26 cellular contexts compared by ENCODE assay signal in genomic region chr22:46408568-46409506, GRCh38.
"Had no signal": no experiment of that assay in that cellular context is flagged by ENCODE, and none has a peak within 500 bp of the region (broad histone marks: within the 10 kb centered on the region; RNA-seq: fewer than 3 reads in every experiment).

No MANE protein-coding gene starts in this region.

- H3K9me3 ChIP-seq: body of pancreas, tibial nerve had no signal

- H3K4me2 ChIP-seq: hepatocyte, neural progenitor cell had no signal

- H2AFZ ChIP-seq: hepatocyte, neural progenitor cell had no signal

- DNase-seq: activated CD4-positive, alpha-beta T cell treated with anti-CD3 and anti-CD28 coated beads, Interleukin-2, amount 10 ng/mL, durations not matched to agents 7 days and 5 days; activated CD4-positive, CD25-positive, alpha-beta regulatory T cell treated with anti-CD3 and anti-CD28 coated beads, Interleukin-2, amount 50 U/mL, for 72 hours; activated CD8-positive, alpha-beta memory T cell treated with anti-CD3 and anti-CD28 coated beads, Interleukin-2, amount 10 ng/mL, durations not matched to agents 7 days and 5 days; activated CD8-positive, alpha-beta T cell treated with anti-CD3 and anti-CD28 coated beads for 36 hours; activated gamma-delta T cell; activated naive CD4-positive, alpha-beta T cell treated with anti-CD3 and anti-CD28 coated beads, Interleukin-2, amount 50 U/mL, for 16 hours; activated naive CD8-positive, alpha-beta T cell treated with anti-CD3 and anti-CD28 coated beads, Interleukin-2, amount 50 U/mL, for 24 hours; activated T-cell treated with anti-CD3 and anti-CD28 coated beads for 4 hours; body of pancreas; dermis blood vessel endothelial cell; effector memory CD4-positive, alpha-beta T cell; foreskin melanocyte; naive thymus-derived CD4-positive, alpha-beta T cell; retina; stimulated activated CD4-positive, alpha-beta T cell treated with anti-CD3 and anti-CD28 coated beads, Interleukin-12 subunit alpha, Interleukin-12 subunit beta, amount 100 ng/mL, for 4 hours; stimulated activated CD4-positive, alpha-beta T cell treated with anti-CD3 and anti-CD28 coated beads, Interleukin-4, amount 100 ng/mL, for 4 hours; stimulated activated naive CD8-positive, alpha-beta T cell treated with anti-CD3 and anti-CD28 coated beads, Interleukin-15, amount 100 ng/mL, for 72 hours had no signal

- H3K4me1 Mint-ChIP-seq: activated naive CD8-positive, alpha-beta T cell treated with anti-CD3 and anti-CD28 coated beads, Interleukin-2, amount 50 U/mL, for 24 hours; neural progenitor cell; stimulated activated naive CD8-positive, alpha-beta T cell treated with anti-CD3 and anti-CD28 coated beads, Interleukin-15, amount 100 ng/mL, for 72 hours had no signal

- H3K27me3 ChIP-seq: body of pancreas, cardiac muscle cell, hepatocyte, neural progenitor cell, tibial nerve had no signal

- H3K4me1 ChIP-seq: body of pancreas, neural progenitor cell, tibial nerve had no signal

- H3K27ac Mint-ChIP-seq: activated CD4-positive, alpha-beta T cell treated with anti-CD3 and anti-CD28 coated beads, Interleukin-2, amount 10 ng/mL, durations not matched to agents 7 days and 5 days; activated CD8-positive, alpha-beta memory T cell treated with anti-CD3 and anti-CD28 coated beads, Interleukin-2, amount 10 ng/mL, durations not matched to agents 7 days and 5 days; activated CD8-positive, alpha-beta T cell treated with anti-CD3 and anti-CD28 coated beads for 36 hours; activated naive CD8-positive, alpha-beta T cell treated with anti-CD3 and anti-CD28 coated beads, Interleukin-2, amount 50 U/mL, for 24 hours; activated T-helper 1 cell treated with anti-CD3 and anti-CD28 coated beads, Interleukin-12 subunit alpha, Interleukin-12 subunit beta, Interleukin-2, Interleukin-4 antibody, amounts not matched to agents 30 ng/mL and 10 ng/mL and 1 ng/mL, durations not matched to agents 14 hours and 24 hours and 36 hours; naive thymus-derived CD4-positive, alpha-beta T cell; progenitor cell of endocrine pancreas had no signal

- H3K79me2 ChIP-seq: hepatocyte had no signal

- H3K9me3 Mint-ChIP-seq: activated CD4-positive, alpha-beta T cell treated with anti-CD3 and anti-CD28 coated beads, Interleukin-2, amount 10 ng/mL, durations not matched to agents 7 days and 5 days; activated CD8-positive, alpha-beta T cell treated with anti-CD3 and anti-CD28 coated beads for 36 hours; activated naive CD8-positive, alpha-beta T cell treated with anti-CD3 and anti-CD28 coated beads, Interleukin-2, amount 50 U/mL, for 24 hours; activated T-helper 1 cell treated with anti-CD3 and anti-CD28 coated beads, Interleukin-12 subunit alpha, Interleukin-12 subunit beta, Interleukin-2, Interleukin-4 antibody, amounts not matched to agents 30 ng/mL and 10 ng/mL and 1 ng/mL, durations not matched to agents 14 hours and 24 hours and 36 hours; neural progenitor cell; stimulated activated naive CD8-positive, alpha-beta T cell treated with anti-CD3 and anti-CD28 coated beads, Interleukin-15, amount 100 ng/mL, for 72 hours had no signal

- H3K27ac ChIP-seq: body of pancreas, cardiac muscle cell, hepatocyte, neural progenitor cell, tibial nerve, VCaP had no signal

- H3K4me3 ChIP-seq: body of pancreas, cardiac muscle cell, hepatocyte, lung, neural progenitor cell, tibial nerve had no signal

- H3K36me3 ChIP-seq: cardiac muscle cell, neural progenitor cell, tibial nerve had no signal

- ATAC-seq: activated CD8-positive, alpha-beta memory T cell treated with anti-CD3 and anti-CD28 coated beads, Interleukin-2, amount 10 ng/mL, durations not matched to agents 7 days and 5 days; activated CD8-positive, alpha-beta T cell treated with anti-CD3 and anti-CD28 coated beads for 36 hours; activated naive CD8-positive, alpha-beta T cell treated with anti-CD3 and anti-CD28 coated beads, Interleukin-2, amount 50 U/mL, for 24 hours; body of pancreas; left lobe of liver; naive thymus-derived CD4-positive, alpha-beta T cell; stimulated activated naive CD8-positive, alpha-beta T cell treated with anti-CD3 and anti-CD28 coated beads, Interleukin-15, amount 100 ng/mL, for 72 hours had no signal

- H3K27me3 Mint-ChIP-seq: activated CD4-positive, alpha-beta T cell treated with anti-CD3 and anti-CD28 coated beads, Interleukin-2, amount 10 ng/mL, durations not matched to agents 7 days and 5 days; activated CD8-positive, alpha-beta memory T cell treated with anti-CD3 and anti-CD28 coated beads, Interleukin-2, amount 10 ng/mL, durations not matched to agents 7 days and 5 days; activated CD8-positive, alpha-beta T cell treated with anti-CD3 and anti-CD28 coated beads for 36 hours; activated naive CD8-positive, alpha-beta T cell treated with anti-CD3 and anti-CD28 coated beads, Interleukin-2, amount 50 U/mL, for 24 hours; naive thymus-derived CD4-positive, alpha-beta T cell; stimulated activated naive CD8-positive, alpha-beta T cell treated with anti-CD3 and anti-CD28 coated beads, Interleukin-15, amount 100 ng/mL, for 72 hours had no signal

- H3K36me3 Mint-ChIP-seq: activated CD8-positive, alpha-beta memory T cell treated with anti-CD3 and anti-CD28 coated beads, Interleukin-2, amount 10 ng/mL, durations not matched to agents 7 days and 5 days; naive thymus-derived CD4-positive, alpha-beta T cell had no signal

- H3K4me3 Mint-ChIP-seq: activated CD4-positive, alpha-beta T cell treated with anti-CD3 and anti-CD28 coated beads, Interleukin-2, amount 10 ng/mL, durations not matched to agents 7 days and 5 days; activated CD8-positive, alpha-beta memory T cell treated with anti-CD3 and anti-CD28 coated beads, Interleukin-2, amount 10 ng/mL, durations not matched to agents 7 days and 5 days; activated CD8-positive, alpha-beta T cell treated with anti-CD3 and anti-CD28 coated beads for 36 hours; activated naive CD8-positive, alpha-beta T cell treated with anti-CD3 and anti-CD28 coated beads, Interleukin-2, amount 50 U/mL, for 24 hours; activated T-helper 1 cell treated with anti-CD3 and anti-CD28 coated beads, Interleukin-12 subunit alpha, Interleukin-12 subunit beta, Interleukin-2, Interleukin-4 antibody, amounts not matched to agents 30 ng/mL and 10 ng/mL and 1 ng/mL, durations not matched to agents 14 hours and 24 hours and 36 hours; naive thymus-derived CD4-positive, alpha-beta T cell; neural progenitor cell; stimulated activated naive CD8-positive, alpha-beta T cell treated with anti-CD3 and anti-CD28 coated beads, Interleukin-15, amount 100 ng/mL, for 72 hours had no signal

- H3K9ac ChIP-seq: neural progenitor cell had no signal
